Comparison of ENCODE assay signal across 7 cellular contexts in genomic region chr20:542777-543368, GRCh38. TPM values are rescaled to one million over a fixed set of nuclear protein-coding genes. Genes with fewer than 3 reads are reported as not detected.
DNase-seq lines count a peak whose midpoint lies in the region; ATAC-seq, FAIRE-seq and TF ChIP-seq lines count a peak whose summit lies in the region.

No MANE protein-coding gene starts in this region.

- CTCF ChIA-PET in mammary epithelial cell (lab: Charles Lee; ENCODE audit: low non-redundant PET): no interaction called here
- CTCF ChIA-PET in HepG2 (lab: Yijun Ruan, JAX; ENCODE audit: low intra/inter-chr PET ratio, low total read pairs): no interaction called here

- TF ChIP-seq EP300 in HepG2 (IDR thresholded peaks at IDR 0.05; ENCODE audit: low read depth in 2 of 2, low read length in 2 of 2) (no peak), HepG2 (CRISPR knock-in tag; IDR thresholded peaks at IDR 0.05; ENCODE audit: borderline replicate concordance) (no peak)

- peaks cover 20% of the 10 kb centered on the region for H3K4me1 ChIP-seq in mammary epithelial cell (ENCODE audit: insufficient read depth, low read length)
- peaks cover 57% of the 10 kb centered on the region for H3K4me1 ChIP-seq in HepG2 (ENCODE audit: insufficient read depth, low read length)

- no peak for TF ChIP-seq RAD21 in HepG2 (CRISPR knock-in tag; IDR thresholded peaks at IDR 0.05)

- no peak for TF ChIP-seq POLR2A in HepG2 (IDR thresholded peaks at IDR 0.05; ENCODE audit: insufficient read depth in 1 of 2, low read depth in 2 of 2, low read length in 2 of 2)

- TF ChIP-seq CTCF in mammary epithelial cell (conservative IDR thresholded peaks at IDR 0.05 in 1 of 2, IDR thresholded peaks at IDR 0.05 in 1 of 2; ENCODE audit: extremely low read depth in 1 of 2, insufficient read depth in 1 of 2, low read depth in 1 of 2, low read length in 2 of 2) (no peak), HepG2 (CRISPR knock-in tag; IDR thresholded peaks at IDR 0.05) (no peak)

- in situ Hi-C loops in mammary epithelial cell (cut with MboI; ENCODE audit: low sequenced_read_pairs in 2 of 2) (no loop called here), HepG2 (cut with HindIII; ENCODE audit: extremely low pct_ligation_motif_present, low pct_unique_long_range_greater_than_20kb) (no loop called here)

- peak overlapping the region; percentile 62 for H3K4me2 ChIP-seq in mammary epithelial cell (ENCODE audit: insufficient read depth, low read depth, low read length)
- H3K4me2 ChIP-seq in HepG2 (ENCODE audit: low read depth, low read length): peak overlapping the region; percentile 81

- BruUV-seq in mammary epithelial cell (replicated peaks; lab: Mats Ljungman, UMichigan) (no TSS peak), HepG2 (replicated peaks; lab: Mats Ljungman, UMichigan) (no TSS peak)

- POLR2A ChIA-PET in HepG2 (lab: Yijun Ruan, JAX): interaction anchor here (0.7 to 2.4 kb wide), 18 partner anchors 8 to 783 kb away, joined by 3 to 23 read pairs (median 5); partner anchors contain the start of gene NRSN2

- dilution Hi-C loops in mammary epithelial cell (cut with HindIII; ENCODE audit: low sequenced_read_pairs): no loop called here

- H3K9ac ChIP-seq in mammary epithelial cell (ENCODE audit: insufficient read depth, low read length) (peak overlapping the region; percentile 46), HepG2 (ENCODE audit: insufficient read depth, low read depth, low read length) (peak overlapping the region; percentile 95)

- 0% methylated on average over 1 of the region's 12 CpGs for WGBS in mammary epithelial cell (ENCODE audit: low coverage, missing lambda C conversion rate)
- WGBS in HepG2 (ENCODE audit: low lambda C conversion rate): 1% methylated on average over 12 of the region's 12 CpGs

- no peaks in the 10 kb centered on the region for H3K27me3 ChIP-seq in mammary epithelial cell (ENCODE audit: insufficient read depth, low read length)
- peaks cover 0 to 7% of the 10 kb centered on the region in 2 experiments; a peak in 1 of 5 replicates for H3K27me3 ChIP-seq in HepG2 (ENCODE audit: control insufficient read depth in 1 of 2, insufficient read depth in 2 of 2, low read length in 2 of 2)

- H3K4me3 ChIP-seq in mammary epithelial cell (replicated peaks in 1 of 3; ENCODE audit: insufficient read depth in 1 of 3, low read depth in 2 of 3, low read length in 3 of 3): peak overlapping the region; percentile 70 to 100 (median 87)
- H3K4me3 ChIP-seq in HepG2 (replicated peaks in 1 of 3; ENCODE audit: insufficient read depth in 1 of 3, low read depth in 2 of 3, low read length in 3 of 3): peak overlapping the region; percentile 88 to 98 (median 96)

- H2AFZ ChIP-seq in mammary epithelial cell (ENCODE audit: low read depth, low read length) (peak overlapping the region; percentile 76), HepG2 (ENCODE audit: low read length) (no peak overlapping the region)

- H3K36me3 ChIP-seq in mammary epithelial cell (ENCODE audit: insufficient read depth, low read length) (no peaks in the 10 kb centered on the region), HepG2 (replicated peaks in 1 of 2; ENCODE audit: control insufficient read depth in 1 of 2, insufficient read depth in 2 of 2, low read length in 2 of 2) (peaks cover 4 to 8% of the 10 kb centered on the region in 2 experiments; a peak in 3 of 5 replicates)

- H3K79me2 ChIP-seq in mammary epithelial cell (ENCODE audit: insufficient read depth, low read length): peaks cover 58% of the 10 kb centered on the region
- H3K79me2 ChIP-seq in HepG2 (ENCODE audit: insufficient read depth, low read length): peaks cover 52% of the 10 kb centered on the region

- peak; percentile 1 for ATAC-seq in GM18867 (IDR thresholded peaks at IDR 0.05; ENCODE audit: unreplicated experiment)
- peak; percentile 2 for ATAC-seq in HG02852 (IDR thresholded peaks at IDR 0.05; ENCODE audit: unreplicated experiment)
- ATAC-seq in HepG2: peak; percentile 54
- ATAC-seq in GM18858 (IDR thresholded peaks at IDR 0.05; ENCODE audit: unreplicated experiment): no peak

- intact Hi-C loops in mammary epithelial cell (cut with micrococcal nuclease): loop anchor here (1.0 to 5.0 kb wide), 2 partner anchors 14 to 109 kb away; partner anchors contain the start of gene SRXN1
- intact Hi-C loops in HepG2 (cut with micrococcal nuclease; ENCODE audit: unreplicated experiment): loop anchor here (5.0 kb wide), 2 partner anchors 41 to 104 kb away; no protein-coding TSS in a partner anchor

- no peak for FAIRE-seq in HepG2 (lab: Jason Lieb, UNC)

- H4K20me1 ChIP-seq in mammary epithelial cell (ENCODE audit: insufficient read depth, low read length) (peaks cover 3% of the 10 kb centered on the region), HepG2 (ENCODE audit: insufficient read depth, low read length) (peaks cover 52% of the 10 kb centered on the region)

- H3K9me3 ChIP-seq in mammary epithelial cell (replicated peaks; ENCODE audit: insufficient read depth, low read length): peaks cover 7% of the 10 kb centered on the region
- no peaks in the 10 kb centered on the region for H3K9me3 ChIP-seq in HepG2 (ENCODE audit: low read length)

- DNase-seq in RPMI8226: peak; percentile 48
- no peak for DNase-seq in mammary epithelial cell
- DNase-seq in HepG2 (ENCODE audit: low spot score): no peak
- peak; percentile 18 for DNase-seq in stimulated activated CD8-positive, alpha-beta memory T cell treated with anti-CD3 and anti-CD28 coated beads, Interleukin-4, amount 100 ng/mL, for 24 hours (ENCODE audit: low read depth)

- H3K27ac ChIP-seq in mammary epithelial cell (ENCODE audit: insufficient read depth, low read depth, low read length): peak overlapping the region; percentile 82
- peak overlapping the region; percentile 90 for H3K27ac ChIP-seq in HepG2 (ENCODE audit: extremely low read length, insufficient read depth, low read length)

TF ChIP-seq in HepG2, 621 proteins besides CTCF, POLR2A, EP300 and RAD21 (continues in another document):
- TF ChIP-seq MTF1 (CRISPR knock-in tag; IDR thresholded peaks at IDR 0.05): no peak
- TF ChIP-seq ZNF629 (CRISPR knock-in tag; conservative IDR thresholded peaks at IDR 0.05): no peak
- TF ChIP-seq, protein P1, sequence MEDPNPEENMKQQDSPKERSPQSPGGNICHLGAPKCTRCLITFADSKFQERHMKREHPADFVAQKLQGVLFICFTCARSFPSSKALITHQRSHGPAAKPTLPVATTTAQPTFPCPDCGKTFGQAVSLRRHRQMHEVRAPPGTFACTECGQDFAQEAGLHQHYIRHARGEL (CRISPR knock-in tag; IDR thresholded peaks at IDR 0.05): no peak
- TF ChIP-seq, protein P2, sequence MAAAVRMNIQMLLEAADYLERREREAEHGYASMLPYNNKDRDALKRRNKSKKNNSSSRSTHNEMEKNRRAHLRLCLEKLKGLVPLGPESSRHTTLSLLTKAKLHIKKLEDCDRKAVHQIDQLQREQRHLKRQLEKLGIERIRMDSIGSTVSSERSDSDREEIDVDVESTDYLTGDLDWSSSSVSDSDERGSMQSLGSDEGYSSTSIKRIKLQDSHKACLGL (CRISPR knock-in tag; IDR thresholded peaks at IDR 0.05): no peak
- TF ChIP-seq ZEB1 (IDR thresholded peaks at IDR 0.05; ENCODE audit: insufficient replicate concordance, low read depth): no peak
- TF ChIP-seq HNRNPUL1 (IDR thresholded peaks at IDR 0.05; ENCODE audit: low read depth, low read length): no peak
- no peak for TF ChIP-seq CENPT (CRISPR knock-in tag; IDR thresholded peaks at IDR 0.05; ENCODE audit: low read depth)
- no peak; the same call in 1 of the 2 replicates for TF ChIP-seq SALL1 (CRISPR knock-in tag; IDR thresholded peaks at IDR 0.05)
- TF ChIP-seq MIXL1 (CRISPR knock-in tag; IDR thresholded peaks at IDR 0.05): no peak
- TF ChIP-seq PRMT3 (CRISPR knock-in tag; IDR thresholded peaks at IDR 0.05; ENCODE audit: borderline replicate concordance, low read depth): no peak
- TF ChIP-seq ZNF567 (CRISPR knock-in tag; IDR thresholded peaks at IDR 0.05; ENCODE audit: borderline replicate concordance): no peak
- TF ChIP-seq NFKB2 (CRISPR knock-in tag; IDR thresholded peaks at IDR 0.05; ENCODE audit: borderline replicate concordance): no peak
- TF ChIP-seq ZSCAN29 (CRISPR knock-in tag; conservative IDR thresholded peaks at IDR 0.05): no peak
- TF ChIP-seq FLYWCH1 (CRISPR knock-in tag; IDR thresholded peaks at IDR 0.05): no peak
- TF ChIP-seq ZFP62 (CRISPR knock-in tag; IDR thresholded peaks at IDR 0.05): no peak
- no peak for TF ChIP-seq KLF9 (CRISPR knock-in tag; IDR thresholded peaks at IDR 0.05; ENCODE audit: low read depth)
- no peak for TF ChIP-seq JDP2 (CRISPR knock-in tag; IDR thresholded peaks at IDR 0.05; ENCODE audit: borderline replicate concordance)
- TF ChIP-seq ZBTB7A (CRISPR knock-in tag; IDR thresholded peaks at IDR 0.05): no peak
- no peak; the same call in 1 of the 2 replicates for TF ChIP-seq HOXD1 (CRISPR knock-in tag; IDR thresholded peaks at IDR 0.05)

RNA-seq across cellular contexts. Expression of gene CSNK2A1, which starts 0.7 kb away (rescaled TPM):
- total RNA-seq in mammary epithelial cell (100 to 1,000 TPM; 153 to 183 TPM), HepG2 (2016; rRNA removed; fragmentation: Illumina TruSeq; extraction: Trizol) (231 and 288 TPM in 2 replicates)
- polyA plus RNA-seq in mammary epithelial cell (94.6 TPM), HepG2 (2011; rRNA removed) (131 and 153 TPM in 2 replicates)
- polyA minus RNA-seq in mammary epithelial cell: 154 TPM
- total RNA-seq in HepG2 (2016; cell fraction: cytosol; rRNA removed; fragmentation: Illumina TruSeq; extraction: Trizol; ENCODE audit: low read depth): 61.5 and 68.7 TPM in 2 replicates
- total RNA-seq in HepG2 (2016; cell fraction: insoluble cytoplasmic fraction; rRNA removed; fragmentation: Illumina TruSeq; extraction: Trizol): 223 and 276 TPM in 2 replicates
- 134 and 154 TPM in 2 replicates for total RNA-seq in HepG2 (2016; cell fraction: membrane; rRNA removed; fragmentation: Illumina TruSeq; extraction: Trizol)
- 168 and 193 TPM in 2 replicates for total RNA-seq in HepG2 (2016; cell fraction: nucleus; rRNA removed; fragmentation: Illumina TruSeq; extraction: Trizol)
- 111 and 139 TPM in 2 replicates for polyA plus RNA-seq in HepG2 (2011; cell fraction: cytosol; rRNA removed)
- 88.9 and 104 TPM in 2 replicates for polyA plus RNA-seq in HepG2 (2011; cell fraction: nucleus; rRNA removed)
- 170 and 173 TPM in 2 replicates for polyA plus RNA-seq in HepG2 (2012)
- 29.0 and 30.9 TPM in 2 replicates for polyA plus RNA-seq in HepG2 (2016; cell fraction: cytosol; fragmentation: Illumina TruSeq; extraction: Trizol; ENCODE audit: low read depth)
- polyA plus RNA-seq in HepG2 (2016; cell fraction: insoluble cytoplasmic fraction; fragmentation: Illumina TruSeq; extraction: Trizol; ENCODE audit: low read depth): 222 and 255 TPM in 2 replicates
- polyA plus RNA-seq in HepG2 (2016; cell fraction: membrane; fragmentation: Illumina TruSeq; extraction: Trizol; ENCODE audit: low read depth): 56.7 and 58.4 TPM in 2 replicates
- polyA plus RNA-seq in HepG2 (2016; cell fraction: nucleus; fragmentation: Illumina TruSeq; extraction: Trizol; ENCODE audit: insufficient read depth, low read depth): 145 and 159 TPM in 2 replicates
- polyA minus RNA-seq in HepG2 (2011; rRNA and poly(A)+ RNA removed; ENCODE audit: low replicate concordance): 131 and 343 TPM in 2 replicates
- polyA minus RNA-seq in HepG2 (2011; cell fraction: cytosol; rRNA and poly(A)+ RNA removed): 168 and 178 TPM in 2 replicates
- 284 and 317 TPM in 2 replicates for polyA minus RNA-seq in HepG2 (2011; cell fraction: nucleus; rRNA and poly(A)+ RNA removed)

Comparison
In these comparisons a context has a peak if more than half of its experiments do, and no peak if none do; other contexts are left out.
1. DNase-seq: peak in RPMI8226 (single experiment) and stimulated activated CD8-positive, alpha-beta memory T cell treated with anti-CD3 and anti-CD28 coated beads, Interleukin-4, amount 100 ng/mL, for 24 hours (single experiment); none in mammary epithelial cell (single experiment) and HepG2 (single experiment).